22 cellular contexts compared by ENCODE assay signal in the genomic region with DNA sequence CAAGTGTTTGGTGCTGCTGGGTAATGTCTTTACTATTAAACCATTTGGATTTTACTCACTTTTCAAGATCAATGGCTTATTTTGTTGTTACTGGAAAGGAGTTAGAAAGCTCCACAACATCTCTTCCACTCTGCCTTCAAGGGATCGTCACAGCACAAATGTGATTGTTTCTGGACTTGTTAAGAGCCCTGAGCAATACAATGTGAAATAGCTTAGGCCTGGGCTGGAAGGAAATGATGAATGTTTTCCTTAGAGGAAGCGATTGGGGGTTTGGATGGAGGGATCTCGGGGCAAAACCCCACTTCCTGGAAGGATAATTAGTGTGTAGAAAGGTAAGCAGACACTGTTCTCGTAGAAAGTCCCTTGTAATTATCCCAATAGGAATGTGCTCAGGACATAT. TPM values are rescaled to one million over a fixed set of nuclear protein-coding genes. Genes with fewer than 3 reads are reported as not detected.
DNase-seq lines count a peak whose midpoint lies in the region; ATAC-seq, FAIRE-seq and TF ChIP-seq lines count a peak whose summit lies in the region.
"Had no signal": no experiment of that assay in that cellular context is flagged by ENCODE, and none has a peak within 500 bp of the region (broad histone marks: within the 10 kb centered on the region; RNA-seq: fewer than 3 reads in every experiment).

No MANE protein-coding gene starts in this region.

- TF ChIP-seq CTCF in cardiac muscle cell (IDR thresholded peaks at IDR 0.05; ENCODE audit: low read depth, low read length) (no peak), keratinocyte (optimal IDR thresholded peaks at IDR 0.05 in 1 of 3, IDR thresholded peaks at IDR 0.05 in 1 of 3, conservative IDR thresholded peaks at IDR 0.05 in 1 of 3; ENCODE audit: extremely low read depth in 1 of 3, insufficient read depth in 2 of 3, low read length in 3 of 3) (no peak), thyroid gland (IDR thresholded peaks at IDR 0.05) (no peak)

- H2AFZ ChIP-seq in keratinocyte (ENCODE audit: control insufficient read depth, low read length): peak overlapping the region; percentile 16

- no peak overlapping the region for H3K4me2 ChIP-seq in keratinocyte (ENCODE audit: control insufficient read depth, extremely low read depth, insufficient read depth, low read depth, low read length)

- H3K27me3 ChIP-seq in cardiac muscle cell (no peaks in the 10 kb centered on the region), keratinocyte (ENCODE audit: control insufficient read depth, extremely low read depth, insufficient read depth, low read length) (no peaks in the 10 kb centered on the region), thyroid gland (no peaks in the 10 kb centered on the region)
- H3K27me3 ChIP-seq: ovary, upper lobe of left lung had no signal

- no peaks in the 10 kb centered on the region for H3K79me2 ChIP-seq in keratinocyte (ENCODE audit: control insufficient read depth, insufficient read depth, low read length)

- H3K9me3 ChIP-seq in cardiac muscle cell (ENCODE audit: low read depth) (no peaks in the 10 kb centered on the region), keratinocyte (ENCODE audit: control insufficient read depth, low read depth, low read length) (no peaks in the 10 kb centered on the region), thyroid gland (no peaks in the 10 kb centered on the region)
- H3K9me3 ChIP-seq: ovary, upper lobe of left lung had no signal

- TF ChIP-seq POLR2A in thyroid gland (IDR thresholded peaks at IDR 0.05): no peak

- dilution Hi-C loops in keratinocyte (cut with MboI; ENCODE audit: extremely low pct_ligation_motif_present, low sequenced_read_pairs): no loop called here

- intact Hi-C loops in left cardiac atrium (cut with DNase I) (no loop called here), thyroid gland (cut with DNase I) (no loop called here)

- no peaks in the 10 kb centered on the region for H3K36me3 ChIP-seq in cardiac muscle cell
- no peaks in the 10 kb centered on the region for H3K36me3 ChIP-seq in keratinocyte (ENCODE audit: control insufficient read depth in 2 of 2, extremely low read depth in 1 of 2, insufficient read depth in 2 of 2, low read length in 2 of 2)
- H3K36me3 ChIP-seq in thyroid gland: no peaks in the 10 kb centered on the region
- H3K36me3 ChIP-seq: ovary, upper lobe of left lung had no signal

- DNase-seq in cardiac muscle cell (ENCODE audit: low read depth in 1 of 2, low spot score in 1 of 2) (peak in 1 of 2 donors; percentile 20), left cardiac atrium (no peak), astrocyte of the hippocampus (ENCODE audit: low read depth, low spot score) (peak; percentile 25), keratinocyte (ENCODE audit: low read depth, low spot score) (no peak), thyroid gland (no peak), NOMO-1 treated with dmso at 0.1 percent for 144 hours (lab: John Stamatoyannopoulos, UW; ENCODE audit: unreplicated experiment) (no peak)
- DNase-seq: activated CD4-positive, alpha-beta T cell treated with anti-CD3 and anti-CD28 coated beads for 48 hours; anterior cingulate cortex; COR-L47; erythroblast; H9; NCI-H1092; NCI-H187 treated with DMSO at 0.1 percent for 48 hours; NCI-H226; NCI-H774; ovary; right cardiac atrium; Right ventricle myocardium superior; upper lobe of left lung had no signal

- H3K9me1 ChIP-seq in keratinocyte (ENCODE audit: control insufficient read depth, extremely low read depth, insufficient read depth, low read length): no peaks in the 10 kb centered on the region

- no peak for FAIRE-seq in keratinocyte (lab: Jason Lieb, UNC)

- no peaks in the 10 kb centered on the region for H4K20me1 ChIP-seq in keratinocyte (ENCODE audit: control insufficient read depth, extremely low read depth, insufficient read depth, low read length)

- H3K4me3 ChIP-seq in cardiac muscle cell (no peak overlapping the region), keratinocyte (ENCODE audit: control insufficient read depth in 2 of 3, extremely low read depth in 1 of 3, insufficient read depth in 2 of 3, low read depth in 1 of 3, low read length in 3 of 3) (no peak overlapping the region), thyroid gland (replicated peaks in 1 of 3) (no peak overlapping the region)
- H3K4me3 ChIP-seq: ovary, upper lobe of left lung had no signal

- no peak overlapping the region for H3K9ac ChIP-seq in keratinocyte (ENCODE audit: control insufficient read depth, extremely low read depth, insufficient read depth, low read length)

- ATAC-seq in left cardiac atrium (no peak), HG03342 (IDR thresholded peaks at IDR 0.05; ENCODE audit: unreplicated experiment) (no peak), HG02884 (IDR thresholded peaks at IDR 0.05; ENCODE audit: unreplicated experiment) (no peak)
- ATAC-seq: right cardiac atrium had no signal

- peaks cover 18% of the 10 kb centered on the region for H3K4me1 ChIP-seq in cardiac muscle cell (ENCODE audit: low read depth)
- H3K4me1 ChIP-seq in keratinocyte (ENCODE audit: control insufficient read depth, extremely low read depth, insufficient read depth, low read length): peaks cover 10% of the 10 kb centered on the region
- peaks cover 14 to 22% of the 10 kb centered on the region in 2 donors for H3K4me1 ChIP-seq in thyroid gland

- peak overlapping the region; percentile 91 for H3K27ac ChIP-seq in cardiac muscle cell
- no peak overlapping the region for H3K27ac ChIP-seq in keratinocyte (ENCODE audit: control insufficient read depth, insufficient read depth, low read length)
- H3K27ac ChIP-seq in thyroid gland: peak overlapping the region; percentile 73 to 90 (median 77)
- H3K27ac ChIP-seq: ovary, upper lobe of left lung had no signal

- WGBS in thyroid gland, 2 donors: 56 to 61% methylated on average over 4 of the region's 4 CpGs

RNA-seq across cellular contexts. Expression of a gene that starts 59.3 kb away (rescaled TPM):
- 7.1 and 9.3 TPM in 2 replicates for total RNA-seq in cardiac muscle cell
- polyA plus RNA-seq in cardiac muscle cell: 8.2 and 15.2 TPM in 2 replicates
- total RNA-seq in left cardiac atrium: 1 to 10 TPM; 3.8 to 7.7 TPM
- 16.1 to 22.5 TPM (median 22.0 TPM) in 3 replicates for polyA plus RNA-seq in keratinocyte
- 28.7 TPM for polyA plus RNA-seq in keratinocyte (2011; ENCODE audit: low read depth)
- 20.3 and 20.9 TPM in 2 replicates for polyA plus RNA-seq in keratinocyte (2011; cell fraction: cytosol; rRNA removed)
- polyA plus RNA-seq in keratinocyte (2011; cell fraction: nucleus; rRNA removed): 53.3 and 53.4 TPM in 2 replicates
- 14.8 and 47.7 TPM in 2 replicates for polyA plus RNA-seq in keratinocyte (2012; ENCODE audit: low replicate concordance)
- 43.8 to 125 TPM (median 75.8 TPM) in 3 replicates for polyA minus RNA-seq in keratinocyte
- 44.9 TPM for polyA minus RNA-seq in keratinocyte (2011; cell fraction: cytosol; rRNA and poly(A)+ RNA removed)
- 59.8 and 125 TPM in 2 replicates for polyA minus RNA-seq in keratinocyte (2011; cell fraction: nucleus; rRNA and poly(A)+ RNA removed)
- 10 to 100 TPM; 49.2 to 89.6 (median 71.0) TPM for total RNA-seq in thyroid gland
- total RNA-seq: T-helper 1 cell treated with Interleukin-12 subunit alpha and Interleukin-12 subunit beta and Interleukin-4 antibody, amounts not matched to agents 30 ng/mL and 1 ng/mL, for 36 hours had no signal
